Comparison of ENCODE assay signal across 27 cellular contexts in genomic region chr11:57932105-57932504, GRCh38.
"Had no signal": no experiment of that assay in that cellular context is flagged by ENCODE, and none has a peak within 500 bp of the region (broad histone marks: within the 10 kb centered on the region; RNA-seq: fewer than 3 reads in every experiment).

No MANE protein-coding gene starts in this region.

- H3K27me3 ChIP-seq: stomach, suprapubic skin, testis, thyroid gland, tibial artery, tibial nerve, transverse colon, upper lobe of left lung, upper lobe of right lung, uterus, vagina had no signal

- H3K4me3 Mint-ChIP-seq: stimulated activated effector memory CD8-positive, alpha-beta T cell treated with anti-CD3 and anti-CD28 coated beads, Interleukin-12 subunit alpha, Interleukin-12 subunit beta, amount 100 ng/mL, for 72 hours; stimulated activated memory B cell treated with anti-CD40 and anti-IgM and Interleukin-4, amounts not matched to agents 10 μg/mL and 1 μg/mL and 100 μg/mL, for 72 hours; stimulated activated naive B cell treated with anti-CD40 and anti-IgM and Interleukin-4, amounts not matched to agents 10 μg/mL and 1 μg/mL and 100 μg/mL, for 72 hours; stimulated activated naive CD8-positive, alpha-beta T cell treated with anti-CD3 and anti-CD28 coated beads, Interleukin-15, amount 100 ng/mL, for 72 hours; stimulated activated naive CD8-positive, alpha-beta T cell treated with anti-CD3 and anti-CD28 coated beads, Interleukin-15, Interleukin-2, amounts not matched to agents 100 ng/mL and 50 ng/mL, for 24 hours; type B pancreatic cell had no signal

- H3K9me3 Mint-ChIP-seq: stimulated activated effector memory CD8-positive, alpha-beta T cell treated with anti-CD3 and anti-CD28 coated beads, Interleukin-12 subunit alpha, Interleukin-12 subunit beta, amount 100 ng/mL, for 72 hours; stimulated activated memory B cell treated with anti-CD40 and anti-IgM and Interleukin-4, amounts not matched to agents 10 μg/mL and 1 μg/mL and 100 μg/mL, for 72 hours; stimulated activated naive B cell treated with anti-CD40 and anti-IgM and Interleukin-4, amounts not matched to agents 10 μg/mL and 1 μg/mL and 100 μg/mL, for 72 hours; stimulated activated naive CD8-positive, alpha-beta T cell treated with anti-CD3 and anti-CD28 coated beads, Interleukin-15, amount 100 ng/mL, for 72 hours; stimulated activated naive CD8-positive, alpha-beta T cell treated with anti-CD3 and anti-CD28 coated beads, Interleukin-15, Interleukin-2, amounts not matched to agents 100 ng/mL and 50 ng/mL, for 24 hours; type B pancreatic cell had no signal

- H3K4me1 Mint-ChIP-seq: stimulated activated effector memory CD8-positive, alpha-beta T cell treated with anti-CD3 and anti-CD28 coated beads, Interleukin-12 subunit alpha, Interleukin-12 subunit beta, amount 100 ng/mL, for 72 hours; stimulated activated memory B cell treated with anti-CD40 and anti-IgM and Interleukin-4, amounts not matched to agents 10 μg/mL and 1 μg/mL and 100 μg/mL, for 72 hours; stimulated activated naive B cell treated with anti-CD40 and anti-IgM and Interleukin-4, amounts not matched to agents 10 μg/mL and 1 μg/mL and 100 μg/mL, for 72 hours; stimulated activated naive CD8-positive, alpha-beta T cell treated with anti-CD3 and anti-CD28 coated beads, Interleukin-15, amount 100 ng/mL, for 72 hours had no signal

- DNase-seq: stimulated activated CD4-positive, alpha-beta T cell treated with anti-CD3 and anti-CD28 coated beads, Interleukin-2, amount 100 ng/mL, for 48 hours; stimulated activated CD4-positive, alpha-beta T cell treated with anti-CD3 and anti-CD28 coated beads, Interleukin-4, amount 100 ng/mL, for 1 hour; stimulated activated CD4-positive, alpha-beta T cell treated with anti-CD3 and anti-CD28 coated beads, Interleukin-4, amount 100 ng/mL, for 24 hours; stimulated activated CD4-positive, alpha-beta T cell treated with anti-CD3 and anti-CD28 coated beads, Interleukin-4, amount 100 ng/mL, for 4 hours; stimulated activated CD8-positive, alpha-beta memory T cell treated with anti-CD3 and anti-CD28 coated beads, Interleukin-4, amount 100 ng/mL, for 48 hours; stimulated activated naive B cell treated with anti-CD40 and anti-IgM and Interleukin-4, amounts not matched to agents 10 μg/mL and 1 μg/mL and 100 μg/mL, for 72 hours; stimulated activated naive CD4-positive, alpha-beta T cell; stimulated activated naive CD4-positive, alpha-beta T cell treated with Interleukin-2 at 50 U/mL for 16 hours; stimulated activated naive CD8-positive, alpha-beta T cell treated with anti-CD3 and anti-CD28 coated beads, Interleukin-15, amount 100 ng/mL, for 72 hours; stimulated activated naive CD8-positive, alpha-beta T cell treated with anti-CD3 and anti-CD28 coated beads, Interleukin-15, Interleukin-2, amounts not matched to agents 100 U/mL and 50 U/mL, for 24 hours; stomach; substantia nigra; testis; thyroid gland; tibial artery; transverse colon; upper lobe of left lung; upper lobe of right lung; uterus had no signal

- H3K4me1 ChIP-seq: stomach, suprapubic skin, testis, thyroid gland, tibial artery, tibial nerve, transverse colon, upper lobe of right lung, uterus, vagina had no signal

- H3K36me3 ChIP-seq: stomach, suprapubic skin, thoracic aorta, thyroid gland, tibial artery, tibial nerve, transverse colon, upper lobe of left lung, upper lobe of right lung, uterus, vagina had no signal

- H3K9me3 ChIP-seq: stomach, suprapubic skin, testis, thoracic aorta, thyroid gland, tibial artery, tibial nerve, transverse colon, upper lobe of left lung, upper lobe of right lung, uterus, vagina had no signal

- H3K27ac Mint-ChIP-seq: stimulated activated effector memory CD8-positive, alpha-beta T cell treated with anti-CD3 and anti-CD28 coated beads, Interleukin-12 subunit alpha, Interleukin-12 subunit beta, amount 100 ng/mL, for 72 hours; stimulated activated memory B cell treated with anti-CD40 and anti-IgM and Interleukin-4, amounts not matched to agents 10 μg/mL and 1 μg/mL and 100 μg/mL, for 72 hours; stimulated activated naive B cell treated with anti-CD40 and anti-IgM and Interleukin-4, amounts not matched to agents 10 μg/mL and 1 μg/mL and 100 μg/mL, for 72 hours; stimulated activated naive CD8-positive, alpha-beta T cell treated with anti-CD3 and anti-CD28 coated beads, Interleukin-15, amount 100 ng/mL, for 72 hours; stimulated activated naive CD8-positive, alpha-beta T cell treated with anti-CD3 and anti-CD28 coated beads, Interleukin-15, Interleukin-2, amounts not matched to agents 100 ng/mL and 50 ng/mL, for 24 hours; type B pancreatic cell had no signal

- ATAC-seq: stimulated activated effector memory CD8-positive, alpha-beta T cell treated with anti-CD3 and anti-CD28 coated beads, Interleukin-12 subunit alpha, Interleukin-12 subunit beta, amount 100 ng/mL, for 72 hours; stimulated activated memory B cell treated with anti-CD40 and anti-IgM and Interleukin-4, amounts not matched to agents 10 μg/mL and 1 μg/mL and 100 μg/mL, for 72 hours; stimulated activated naive B cell treated with anti-CD40 and anti-IgM and Interleukin-4, amounts not matched to agents 10 μg/mL and 1 μg/mL and 100 μg/mL, for 72 hours; stimulated activated naive CD8-positive, alpha-beta T cell treated with anti-CD3 and anti-CD28 coated beads, Interleukin-15, amount 100 ng/mL, for 72 hours; stimulated activated naive CD8-positive, alpha-beta T cell treated with anti-CD3 and anti-CD28 coated beads, Interleukin-15, Interleukin-2, amounts not matched to agents 100 U/mL and 50 U/mL, for 24 hours; upper lobe of right lung had no signal

- H3K36me3 Mint-ChIP-seq: stimulated activated effector memory CD8-positive, alpha-beta T cell treated with anti-CD3 and anti-CD28 coated beads, Interleukin-12 subunit alpha, Interleukin-12 subunit beta, amount 100 ng/mL, for 72 hours; stimulated activated memory B cell treated with anti-CD40 and anti-IgM and Interleukin-4, amounts not matched to agents 10 μg/mL and 1 μg/mL and 100 μg/mL, for 72 hours; stimulated activated naive B cell treated with anti-CD40 and anti-IgM and Interleukin-4, amounts not matched to agents 10 μg/mL and 1 μg/mL and 100 μg/mL, for 72 hours; type B pancreatic cell had no signal

- H3K27me3 Mint-ChIP-seq: stimulated activated memory B cell treated with anti-CD40 and anti-IgM and Interleukin-4, amounts not matched to agents 10 μg/mL and 1 μg/mL and 100 μg/mL, for 72 hours had no signal

- H3K27ac ChIP-seq: stomach, suprapubic skin, testis, thoracic aorta, thyroid gland, tibial artery, tibial nerve, transverse colon, upper lobe of left lung, upper lobe of right lung, uterus, vagina had no signal

- H3K4me3 ChIP-seq: stomach, suprapubic skin, testis, thoracic aorta, thyroid gland, tibial artery, tibial nerve, transverse colon, upper lobe of left lung, upper lobe of right lung, uterus, vagina had no signal
